Comparison of ENCODE assay signal across 8 cellular contexts in the genomic region with DNA sequence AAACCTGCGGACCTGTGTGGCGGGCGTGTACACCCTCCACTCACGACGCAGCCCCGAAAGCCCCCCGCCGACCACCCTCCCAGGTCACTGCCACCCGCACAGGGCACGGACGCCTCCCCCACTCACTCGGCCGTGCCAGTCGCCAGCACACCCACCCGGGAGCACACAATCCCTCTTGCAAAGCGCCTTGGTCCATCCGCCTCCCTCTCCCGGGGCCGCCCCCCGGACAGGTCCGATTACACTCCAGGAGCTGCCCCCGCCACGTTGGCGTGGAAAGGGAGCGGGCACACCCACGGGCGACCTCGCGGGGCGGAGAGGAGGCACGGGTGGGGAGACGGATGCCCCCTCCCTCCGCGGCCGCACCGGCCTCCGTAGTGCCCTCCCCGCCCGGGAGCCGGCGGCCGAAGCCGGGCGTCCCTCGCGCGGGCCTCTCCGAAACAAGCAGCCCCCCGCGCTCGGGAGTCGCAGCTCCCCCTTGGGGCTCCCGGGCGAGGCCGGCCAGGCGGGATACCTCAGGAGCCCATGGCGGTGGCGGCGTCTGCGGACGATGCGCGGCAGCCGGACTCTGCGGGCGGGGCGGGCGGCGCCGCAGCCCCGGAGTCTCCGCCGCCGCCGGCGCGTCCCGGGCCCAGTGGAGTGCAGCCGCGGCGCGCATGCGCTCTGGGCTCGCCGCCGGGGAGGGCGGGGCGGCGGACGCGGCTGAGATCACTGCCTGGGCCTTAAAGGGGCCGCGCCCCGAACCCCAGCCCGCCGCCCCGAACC. TPM values are rescaled to one million over a fixed set of nuclear protein-coding genes. Genes with fewer than 3 reads are reported as not detected.
DNase-seq lines count a peak whose midpoint lies in the region; ATAC-seq, FAIRE-seq and TF ChIP-seq lines count a peak whose summit lies in the region.

Gene TMEM184B, minus strand, starts transcription at position 638 of the 762 bp plus-strand sequence. CDS start 25,049 bp downstream, outside the sequence.

- DNase-seq in EH (ENCODE audit: low read depth) (peak; percentile 78), GM23248 (peak; percentile 89), NCI-H1092 (lab: John Stamatoyannopoulos, UW) (peak; percentile 32), activated B cell treated with CpG ODN at 0.5 μM for 24 hours (peak; percentile 84), bronchial epithelial cell (ENCODE audit: low read depth) (peak; percentile 49), immature natural killer cell (peak; percentile 86 to 89 (median 88)), smooth muscle cell (lab: John Stamatoyannopoulos, UW; ENCODE audit: unreplicated experiment) (peak; percentile 49), NCI-H524 treated with DMSO at 0.1 percent for 48 hours (lab: John Stamatoyannopoulos, UW) (no peak)

- WGBS in GM23248 (ENCODE audit: low coverage in 1 of 2, low lambda C conversion rate in 2 of 2, missing lambda C conversion rate in 2 of 2), 2 experiments = 1% methylated on average over 34 to 84 of the region's 97 CpGs
- 1% methylated on average over 47 of the region's 97 CpGs for WGBS in smooth muscle cell (ENCODE audit: low lambda C conversion rate)

- ATAC-seq in activated B cell treated with CpG ODN at 0.5 μM for 24 hours (ENCODE audit: low read depth) = peak; percentile 95

- H3K4me2 ChIP-seq in GM23248 (ENCODE audit: unreplicated experiment) = peak within 1 kb of the TSS; percentile 89
- peak within 1 kb of the TSS; percentile 97 for H3K4me2 ChIP-seq in smooth muscle cell

- H3F3A ChIP-seq in GM23248 (ENCODE audit: insufficient read depth) = peaks cover 6% of the 10 kb centered on the region
- peaks cover 7% of the 10 kb centered on the region for H3F3A ChIP-seq in smooth muscle cell (ENCODE audit: low read depth)

- H3K4me1 Mint-ChIP-seq in activated B cell treated with CpG ODN at 0.5 μM for 24 hours (peaks cover 40% of the 10 kb centered on the region), immature natural killer cell (peaks cover 59 to 64% of the 10 kb centered on the region in 2 donors)

- intact Hi-C loops in activated B cell treated with CpG ODN at 0.5 μM for 24 hours (cut with micrococcal nuclease) = loop anchor here (1.0 to 5.0 kb wide), 5 partner anchors 12 to 215 kb away; partner anchors contain the start of genes CSNK1E, PICK1 and PLA2G6

- H3K9me3 Mint-ChIP-seq in activated B cell treated with CpG ODN at 0.5 μM for 24 hours (no peaks in the 10 kb centered on the region), immature natural killer cell (no peaks in the 10 kb centered on the region)

- H3K27ac Mint-ChIP-seq in activated B cell treated with CpG ODN at 0.5 μM for 24 hours = peak within 1 kb of the TSS; percentile 93
- peak within 1 kb of the TSS; percentile 95 to 99 (median 97) for H3K27ac Mint-ChIP-seq in immature natural killer cell

- POLR2A ChIA-PET in activated B cell treated with CpG ODN at 0.5 μM for 24 hours (lab: Charles Lee) = interaction anchor here (0.8 to 3.7 kb wide), 5 partner anchors 12 to 76 kb away, joined by 3 to 15 read pairs (median 4); no protein-coding TSS in a partner anchor

- H3K9me2 ChIP-seq in GM23248 (ENCODE audit: insufficient read depth) = no peaks in the 10 kb centered on the region

- H3K27me3 Mint-ChIP-seq in activated B cell treated with CpG ODN at 0.5 μM for 24 hours (no peaks in the 10 kb centered on the region), immature natural killer cell (ENCODE audit: low read depth in 3 of 3) (peaks cover 7 to 21% (median 16%) of the 10 kb centered on the region in 3 donors)

- no peaks in the 10 kb centered on the region for H3K27me3 ChIP-seq in GM23248 (replicated peaks; ENCODE audit: insufficient read depth)
- no peaks in the 10 kb centered on the region for H3K27me3 ChIP-seq in bronchial epithelial cell (ENCODE audit: control insufficient read depth, insufficient read depth, low read length)
- no peaks in the 10 kb centered on the region for H3K27me3 ChIP-seq in smooth muscle cell (ENCODE audit: low read depth)

- peak within 1 kb of the TSS; percentile 73 for H3K27ac ChIP-seq in GM23248
- peak within 1 kb of the TSS; percentile 87 for H3K27ac ChIP-seq in smooth muscle cell (ENCODE audit: low read depth)

- H3K36me3 ChIP-seq in GM23248 (ENCODE audit: low read depth) = no peaks in the 10 kb centered on the region
- H3K36me3 ChIP-seq in bronchial epithelial cell (ENCODE audit: control insufficient read depth, insufficient read depth, low read length) = peaks cover 3% of the 10 kb centered on the region
- no peaks in the 10 kb centered on the region for H3K36me3 ChIP-seq in smooth muscle cell (ENCODE audit: low read depth)

- H3K9ac ChIP-seq in GM23248 (peak within 1 kb of the TSS; percentile 91), smooth muscle cell (ENCODE audit: low read depth) (peak within 1 kb of the TSS; percentile 96)

- CTCF ChIA-PET in activated B cell treated with CpG ODN at 0.5 μM for 24 hours (lab: Charles Lee) = interaction anchor here (1.8 kb wide), 1 partner anchor 11 kb away, joined by 7 read pairs; no protein-coding TSS in a partner anchor

- in situ Hi-C loops in GM23248 (cut with MboI) = no loop called here

- H2AFZ ChIP-seq in GM23248 (peak within 1 kb of the TSS; percentile 97), smooth muscle cell (ENCODE audit: low read depth) (peak within 1 kb of the TSS; percentile 96)

- TF ChIP-seq CTCF in activated B cell treated with CpG ODN at 0.5 μM for 24 hours (IDR thresholded peaks at IDR 0.05) (no peak), bronchial epithelial cell (IDR thresholded peaks at IDR 0.05; ENCODE audit: insufficient read depth, low read length, severe bottlenecking) (no peak), smooth muscle cell (IDR thresholded peaks at IDR 0.05; ENCODE audit: borderline replicate concordance, insufficient read depth, poor library complexity, severe bottlenecking) (no peak)

- H3K79me2 ChIP-seq in GM23248 (ENCODE audit: insufficient read depth) (peaks cover 52% of the 10 kb centered on the region), smooth muscle cell (ENCODE audit: low read depth) (peaks cover 55% of the 10 kb centered on the region)

- H3K4me1 ChIP-seq in GM23248 (ENCODE audit: insufficient read depth) (peaks cover 28% of the 10 kb centered on the region), smooth muscle cell (ENCODE audit: low read depth) (peaks cover 7% of the 10 kb centered on the region)

- H4K20me1 ChIP-seq in GM23248 (ENCODE audit: insufficient read depth) (no peaks in the 10 kb centered on the region; the same call in 1 of the 2 replicates), smooth muscle cell (ENCODE audit: low read depth) (peaks cover 47% of the 10 kb centered on the region)

- FAIRE-seq in bronchial epithelial cell (lab: Jason Lieb, UNC) = no peak

- H3K4me3 ChIP-seq in GM23248 (peak within 1 kb of the TSS; percentile 77), bronchial epithelial cell (ENCODE audit: low read depth, low read length) (peak within 1 kb of the TSS; percentile 93), smooth muscle cell (peak within 1 kb of the TSS; percentile 72)

- H3K36me3 Mint-ChIP-seq in activated B cell treated with CpG ODN at 0.5 μM for 24 hours (ENCODE audit: low read depth) (peaks cover 5% of the 10 kb centered on the region), immature natural killer cell (no peaks in the 10 kb centered on the region)

- no peaks in the 10 kb centered on the region for H3K9me3 ChIP-seq in GM23248 (ENCODE audit: low read depth)
- H3K9me3 ChIP-seq in smooth muscle cell (replicated peaks; ENCODE audit: low read depth) = no peaks in the 10 kb centered on the region

- H3K4me3 Mint-ChIP-seq in activated B cell treated with CpG ODN at 0.5 μM for 24 hours (peak within 1 kb of the TSS; percentile 93), immature natural killer cell (peak within 1 kb of the TSS; percentile 93 to 96 (median 95))

RNA-seq across cellular contexts. Expression of gene TMEM184B, which starts in this region (rescaled TPM):
- 73.2 and 91.0 TPM in 2 replicates for total RNA-seq in GM23248 (2014; rRNA removed; shearing (Covaris generic))
- polyA plus RNA-seq in GM23248 (2016; fragmentation: Nextera tagmentation; extraction: Ambion mirVana) = 82.7 and 83.7 TPM in 2 replicates
- 17.4 and 24.0 TPM in 2 replicates for total RNA-seq in activated B cell treated with CpG ODN at 0.5 μM for 24 hours
- total RNA-seq in bronchial epithelial cell = 7.1 and 13.3 TPM in 2 replicates
- 10 to 100 TPM; 12.1 to 50.7 (median 30.3) TPM for polyA plus RNA-seq in immature natural killer cell
- 34.1 and 54.4 TPM in 2 replicates for total RNA-seq in smooth muscle cell
- 96.0 and 96.3 TPM in 2 replicates for polyA plus RNA-seq in smooth muscle cell
